8 cellular contexts compared by ENCODE assay signal in the genomic region with DNA sequence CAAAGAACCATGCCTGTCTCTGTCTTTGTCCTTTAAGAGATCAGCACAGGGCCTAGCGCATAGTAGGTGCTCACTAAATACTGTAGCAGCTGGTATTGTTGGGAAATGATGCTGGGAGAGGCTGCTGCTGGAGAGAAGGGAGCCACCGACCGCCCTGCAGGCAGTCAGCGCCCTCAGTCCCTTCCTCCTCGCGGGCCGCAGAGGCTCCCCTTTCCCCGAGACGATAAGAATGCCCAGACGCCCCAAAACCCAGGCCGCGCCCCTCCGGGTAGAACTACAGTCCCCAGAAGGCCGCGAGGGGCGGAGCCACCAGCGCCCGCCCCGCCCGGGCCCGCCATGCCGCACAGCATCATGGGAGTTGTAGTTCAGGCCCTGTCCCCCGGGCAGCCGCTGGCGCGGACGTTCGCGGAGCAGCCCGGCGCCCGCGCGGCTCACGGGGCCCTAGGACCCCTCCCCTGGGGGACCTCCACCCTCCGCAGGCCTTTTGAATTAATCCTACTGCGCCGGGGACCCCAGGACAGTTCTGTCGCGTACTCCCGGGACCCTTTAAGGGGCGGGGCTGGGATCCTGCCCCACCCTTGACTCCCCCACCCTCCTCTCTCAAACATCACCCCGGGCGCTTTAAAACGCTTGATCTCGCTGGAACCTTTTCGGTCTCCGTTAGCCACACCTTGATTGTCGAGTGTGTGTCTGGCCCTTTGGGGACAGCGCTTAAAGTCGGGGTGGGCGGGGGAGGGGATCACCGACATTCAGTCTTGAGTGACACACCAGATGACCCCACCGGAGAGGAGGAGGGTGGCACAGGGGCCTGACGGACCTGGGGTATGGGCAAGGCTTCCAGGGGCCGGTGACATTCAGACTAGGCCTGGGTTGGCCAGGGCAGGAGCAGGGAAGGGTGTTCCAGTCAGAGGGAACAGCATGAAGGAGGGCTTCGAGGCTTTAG. TPM values are rescaled to one million over a fixed set of nuclear protein-coding genes. Genes with fewer than 3 reads are reported as not detected.
A peak's percentile ranks its signal among the peaks of the same experiment; 100 is the strongest.
DNase-seq lines count a peak whose midpoint lies in the region; ATAC-seq, FAIRE-seq and TF ChIP-seq lines count a peak whose summit lies in the region.

No MANE protein-coding gene starts in this region.

- no peaks in the 10 kb centered on the region for H3K9me3 Mint-ChIP-seq in immature natural killer cell

- H3K27ac ChIP-seq in WERI-Rb-1 (peak overlapping the region; percentile 88), small intestine (ENCODE audit: low read depth in 1 of 2, low read length in 1 of 2) (peak overlapping the region in 1 of 2 donors; percentile 88)

- H3K4me1 ChIP-seq in ES-I3 (ENCODE audit: insufficient read depth, low read length) (peaks cover 18% of the 10 kb centered on the region), small intestine (ENCODE audit: control insufficient read depth in 2 of 2, insufficient read depth in 1 of 2, low read depth in 1 of 2, low read length in 1 of 2) (peaks cover 0 to 3% of the 10 kb centered on the region in 2 donors)

- H3K36me3 Mint-ChIP-seq in immature natural killer cell, result peaks cover 0 to 3% (median 0%) of the 10 kb centered on the region in 3 donors

- in situ Hi-C loops in T47D (cut with HindIII; ENCODE audit: low pct_unique_long_range_greater_than_20kb, low sequenced_read_pairs), result no loop called here

- H3K4me3 Mint-ChIP-seq in immature natural killer cell, result peak overlapping the region; percentile 56 to 72 (median 67)

- whole genome bisulfite sequencing in small intestine, 3 donors, result 8 to 11% (median 10%) methylated on average over 41 to 57 of the region's 57 CpGs

- H3K27me3 Mint-ChIP-seq in immature natural killer cell (ENCODE audit: low read depth in 3 of 3), result peaks cover 6 to 8% (median 7%) of the 10 kb centered on the region in 3 donors

- H3K27me3 ChIP-seq in WERI-Rb-1 (ENCODE audit: insufficient read depth, low read depth, severe bottlenecking), result no peaks in the 10 kb centered on the region
- no peaks in the 10 kb centered on the region for H3K27me3 ChIP-seq in small intestine (ENCODE audit: control insufficient read depth in 2 of 2, insufficient read depth in 2 of 2, low read length in 2 of 2)

- FAIRE-seq in small intestine (lab: Jason Lieb, UNC), result no peak

- H3K9ac ChIP-seq in ES-I3 (ENCODE audit: low read depth, low read length), result peak overlapping the region; percentile 75; the same call in 1 of the 2 replicates

- CTCF ChIA-PET in HEK293T (lab: Yijun Ruan, JAX), result no interaction called here

- H3K36me3 ChIP-seq in ES-I3 (ENCODE audit: insufficient read depth, low read length) (no peaks in the 10 kb centered on the region), WERI-Rb-1 (no peaks in the 10 kb centered on the region), small intestine (ENCODE audit: control insufficient read depth in 2 of 2, insufficient read depth in 2 of 2, low read length in 2 of 2) (no peaks in the 10 kb centered on the region)

- H3K9me3 ChIP-seq in ES-I3 (ENCODE audit: control insufficient read depth, insufficient read depth, low read length) (no peaks in the 10 kb centered on the region), WERI-Rb-1 (ENCODE audit: severe bottlenecking) (peaks cover 6% of the 10 kb centered on the region), small intestine (ENCODE audit: control insufficient read depth, low read depth) (no peaks in the 10 kb centered on the region)

- H3K4me3 ChIP-seq in WERI-Rb-1 (ENCODE audit: low read depth, low read length), result peak overlapping the region; percentile 80
- peak overlapping the region; percentile 50 to 51 for H3K4me3 ChIP-seq in small intestine (ENCODE audit: low read depth in 1 of 2, low read length in 2 of 2)

- POLR2A ChIA-PET in HEK293T (lab: Yijun Ruan, JAX), result no interaction called here

- H3K4me1 Mint-ChIP-seq in immature natural killer cell, result peaks cover 15 to 20% of the 10 kb centered on the region in 2 donors

- no peak for ATAC-seq in HG03378 (IDR thresholded peaks at IDR 0.05; ENCODE audit: unreplicated experiment)

- peak overlapping the region in 3 of 6 donors; percentile 31 to 85 (median 39) for H3K27ac Mint-ChIP-seq in immature natural killer cell

- DNase-seq in HEK293T (ENCODE audit: extremely low spot score) (peak; percentile 92), NCI-H1105 (lab: John Stamatoyannopoulos, UW) (peak; percentile 44), WERI-Rb-1 (peak; percentile 88), T47D (ENCODE audit: low read depth in 1 of 2, low spot score in 1 of 2) (peak; percentile 73 to 89), immature natural killer cell (peak; percentile 84 to 85 (median 85)), small intestine (peak; percentile 72)

- TF ChIP-seq CTCF in WERI-Rb-1 (IDR thresholded peaks at IDR 0.05; ENCODE audit: low read depth, low read length), result no peak

TF ChIP-seq in HEK293T, 16 proteins besides CTCF, POLR2A, EP300 and RAD21:
- TF ChIP-seq SP1 (IDR thresholded peaks at IDR 0.05) (0 out of 2 replicates have a peak, but pooled peaks have one; percentile 35), ZNF384 (IDR thresholded peaks at IDR 0.05) (no peak)
- TF ChIP-seq, protein P1, sequence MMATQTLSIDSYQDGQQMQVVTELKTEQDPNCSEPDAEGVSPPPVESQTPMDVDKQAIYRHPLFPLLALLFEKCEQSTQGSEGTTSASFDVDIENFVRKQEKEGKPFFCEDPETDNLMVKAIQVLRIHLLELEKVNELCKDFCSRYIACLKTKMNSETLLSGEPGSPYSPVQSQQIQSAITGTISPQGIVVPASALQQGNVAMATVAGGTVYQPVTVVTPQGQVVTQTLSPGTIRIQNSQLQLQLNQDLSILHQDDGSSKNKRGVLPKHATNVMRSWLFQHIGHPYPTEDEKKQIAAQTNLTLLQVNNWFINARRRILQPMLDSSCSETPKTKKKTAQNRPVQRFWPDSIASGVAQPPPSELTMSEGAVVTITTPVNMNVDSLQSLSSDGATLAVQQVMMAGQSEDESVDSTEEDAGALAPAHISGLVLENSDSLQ (IDR thresholded peaks at IDR 0.05), result peak; percentile 77

RNA-seq across cellular contexts. Expression of a gene that starts 24.8 kb away (rescaled TPM):
- polyA plus RNA-seq in immature natural killer cell, result 1 to 10 TPM in 1 of 3 donors, under 1 TPM in 2; 0.15 to 1.1 (median 0.16) TPM
- polyA plus RNA-seq in small intestine, result 1 to 10 TPM in 2 of 3 donors, under 1 TPM in 1; 0.89 to 7.0 (median 2.2) TPM
